Comparison of ENCODE assay signal across 1 cellular context in the genomic region with DNA sequence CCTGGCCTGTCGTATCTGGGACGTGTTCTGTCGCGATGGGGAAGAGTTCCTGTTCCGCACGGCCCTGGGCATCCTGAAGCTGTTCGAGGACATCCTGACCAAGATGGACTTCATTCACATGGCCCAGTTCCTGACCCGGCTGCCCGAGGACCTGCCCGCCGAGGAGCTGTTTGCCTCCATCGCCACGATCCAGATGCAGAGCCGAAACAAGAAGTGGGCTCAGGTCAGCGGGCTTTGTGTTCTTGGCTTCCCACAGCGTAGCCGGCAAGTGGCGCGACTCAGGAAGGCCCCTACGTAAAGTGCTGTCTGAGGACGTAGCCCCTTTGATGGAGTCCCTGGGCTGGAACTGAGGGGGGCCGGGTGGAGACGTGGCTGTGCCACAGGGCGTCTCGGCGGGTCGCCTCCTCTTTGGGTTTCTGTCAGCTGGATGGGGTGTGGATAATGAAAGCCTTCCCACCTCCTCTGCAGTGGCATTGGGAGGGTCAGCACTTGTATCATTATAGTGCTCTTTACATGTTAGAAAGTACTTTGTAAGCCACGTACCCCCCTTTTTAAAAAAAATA.
TF ChIP-seq lines count a peak whose summit lies in the region.

No MANE protein-coding gene starts in this region.

TF ChIP-seq in WTC11, 78 proteins besides CTCF, POLR2A, EP300 and RAD21 (continued from another document):
- TF ChIP-seq, protein P1, sequence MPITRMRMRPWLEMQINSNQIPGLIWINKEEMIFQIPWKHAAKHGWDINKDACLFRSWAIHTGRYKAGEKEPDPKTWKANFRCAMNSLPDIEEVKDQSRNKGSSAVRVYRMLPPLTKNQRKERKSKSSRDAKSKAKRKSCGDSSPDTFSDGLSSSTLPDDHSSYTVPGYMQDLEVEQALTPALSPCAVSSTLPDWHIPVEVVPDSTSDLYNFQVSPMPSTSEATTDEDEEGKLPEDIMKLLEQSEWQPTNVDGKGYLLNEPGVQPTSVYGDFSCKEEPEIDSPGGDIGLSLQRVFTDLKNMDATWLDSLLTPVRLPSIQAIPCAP (CRISPR knock-in tag; IDR thresholded peaks at IDR 0.05) = no peak
- TF ChIP-seq AR (CRISPR knock-in tag; IDR thresholded peaks at IDR 0.05) = no peak
- no peak for TF ChIP-seq USF2 (CRISPR knock-in tag; IDR thresholded peaks at IDR 0.05)
- TF ChIP-seq TCF7 (CRISPR knock-in tag; IDR thresholded peaks at IDR 0.05; ENCODE audit: low read depth) = no peak
- TF ChIP-seq, protein P2, sequence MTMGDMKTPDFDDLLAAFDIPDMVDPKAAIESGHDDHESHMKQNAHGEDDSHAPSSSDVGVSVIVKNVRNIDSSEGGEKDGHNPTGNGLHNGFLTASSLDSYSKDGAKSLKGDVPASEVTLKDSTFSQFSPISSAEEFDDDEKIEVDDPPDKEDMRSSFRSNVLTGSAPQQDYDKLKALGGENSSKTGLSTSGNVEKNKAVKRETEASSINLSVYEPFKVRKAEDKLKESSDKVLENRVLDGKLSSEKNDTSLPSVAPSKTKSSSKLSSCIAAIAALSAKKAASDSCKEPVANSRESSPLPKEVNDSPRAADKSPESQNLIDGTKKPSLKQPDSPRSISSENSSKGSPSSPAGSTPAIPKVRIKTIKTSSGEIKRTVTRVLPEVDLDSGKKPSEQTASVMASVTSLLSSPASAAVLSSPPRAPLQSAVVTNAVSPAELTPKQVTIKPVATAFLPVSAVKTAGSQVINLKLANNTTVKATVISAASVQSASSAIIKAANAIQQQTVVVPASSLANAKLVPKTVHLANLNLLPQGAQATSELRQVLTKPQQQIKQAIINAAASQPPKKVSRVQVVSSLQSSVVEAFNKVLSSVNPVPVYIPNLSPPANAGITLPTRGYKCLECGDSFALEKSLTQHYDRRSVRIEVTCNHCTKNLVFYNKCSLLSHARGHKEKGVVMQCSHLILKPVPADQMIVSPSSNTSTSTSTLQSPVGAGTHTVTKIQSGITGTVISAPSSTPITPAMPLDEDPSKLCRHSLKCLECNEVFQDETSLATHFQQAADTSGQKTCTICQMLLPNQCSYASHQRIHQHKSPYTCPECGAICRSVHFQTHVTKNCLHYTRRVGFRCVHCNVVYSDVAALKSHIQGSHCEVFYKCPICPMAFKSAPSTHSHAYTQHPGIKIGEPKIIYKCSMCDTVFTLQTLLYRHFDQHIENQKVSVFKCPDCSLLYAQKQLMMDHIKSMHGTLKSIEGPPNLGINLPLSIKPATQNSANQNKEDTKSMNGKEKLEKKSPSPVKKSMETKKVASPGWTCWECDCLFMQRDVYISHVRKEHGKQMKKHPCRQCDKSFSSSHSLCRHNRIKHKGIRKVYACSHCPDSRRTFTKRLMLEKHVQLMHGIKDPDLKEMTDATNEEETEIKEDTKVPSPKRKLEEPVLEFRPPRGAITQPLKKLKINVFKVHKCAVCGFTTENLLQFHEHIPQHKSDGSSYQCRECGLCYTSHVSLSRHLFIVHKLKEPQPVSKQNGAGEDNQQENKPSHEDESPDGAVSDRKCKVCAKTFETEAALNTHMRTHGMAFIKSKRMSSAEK (CRISPR knock-in tag; IDR thresholded peaks at IDR 0.05; ENCODE audit: borderline replicate concordance) = no peak
- TF ChIP-seq ZNF138 (CRISPR knock-in tag; conservative IDR thresholded peaks at IDR 0.05) = no peak
- no peak for TF ChIP-seq TP53 (CRISPR knock-in tag; IDR thresholded peaks at IDR 0.05)
- no peak for TF ChIP-seq E2F1 (CRISPR knock-in tag; IDR thresholded peaks at IDR 0.05)
